8 cellular contexts compared by ENCODE assay signal in the genomic region with DNA sequence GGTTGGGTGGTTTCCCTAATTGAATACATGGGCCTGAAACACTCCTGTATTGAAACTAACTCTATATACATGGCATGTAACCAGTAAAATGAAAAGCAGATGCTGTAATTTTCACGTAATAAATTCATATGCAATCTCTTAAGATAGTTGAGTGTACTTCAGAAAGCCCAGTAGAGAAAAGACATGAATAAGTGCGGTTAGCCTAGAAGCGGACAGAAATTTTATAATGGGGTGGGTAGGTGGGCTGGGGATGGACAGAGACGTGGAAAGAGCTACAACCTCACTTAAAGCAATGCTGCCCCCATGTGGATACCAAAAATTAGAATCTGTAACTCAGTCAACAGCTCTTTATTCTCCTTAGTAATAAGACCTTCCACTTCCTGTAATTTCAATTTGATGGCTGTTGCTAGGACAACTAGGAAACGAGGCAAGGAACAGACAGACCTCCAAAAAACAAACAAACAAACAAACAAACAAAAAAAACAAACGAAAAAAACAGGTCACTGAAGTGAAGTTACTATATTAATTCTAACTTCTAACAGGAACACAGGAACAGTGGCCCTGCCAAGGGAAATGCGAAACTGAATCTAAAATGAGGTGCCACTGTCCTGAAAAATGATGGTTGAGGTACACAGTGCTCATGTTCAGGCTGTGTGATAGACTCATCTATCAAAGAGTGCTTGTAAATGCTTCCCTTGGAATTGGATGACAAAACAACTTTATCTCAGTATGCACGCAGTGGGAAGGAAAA.
A peak's percentile ranks its signal among the peaks of the same experiment; 100 is the strongest.
DNase-seq lines count a peak whose midpoint lies in the region; ATAC-seq, FAIRE-seq and TF ChIP-seq lines count a peak whose summit lies in the region.

No MANE protein-coding gene starts in this region.

- H3K4me1 ChIP-seq in NT2/D1 (ENCODE audit: insufficient read depth, insufficient read length) (no peaks in the 10 kb centered on the region), mammary epithelial cell (ENCODE audit: insufficient read depth, low read length) (no peaks in the 10 kb centered on the region), thyroid gland (peaks cover 3 to 14% of the 10 kb centered on the region in 2 donors)

- no peaks in the 10 kb centered on the region for H3K36me3 ChIP-seq in NT2/D1 (ENCODE audit: insufficient read depth, insufficient read length, low read length)
- no peaks in the 10 kb centered on the region for H3K36me3 ChIP-seq in mammary epithelial cell (ENCODE audit: insufficient read depth, low read length)
- no peaks in the 10 kb centered on the region for H3K36me3 ChIP-seq in thyroid gland

- H3K27ac ChIP-seq in mammary epithelial cell (ENCODE audit: insufficient read depth, low read depth, low read length) = no peak overlapping the region
- no peak overlapping the region for H3K27ac ChIP-seq in thyroid gland

- H3K4me3 ChIP-seq in NT2/D1 (ENCODE audit: insufficient read length, low read depth) (no peak overlapping the region), mammary epithelial cell (replicated peaks in 1 of 3; ENCODE audit: insufficient read depth in 1 of 3, low read depth in 2 of 3, low read length in 3 of 3) (no peak overlapping the region), thyroid gland (replicated peaks in 1 of 3) (no peak overlapping the region)

- dilution Hi-C loops in mammary epithelial cell (cut with HindIII; ENCODE audit: low sequenced_read_pairs) = no loop called here

- H3K9ac ChIP-seq in NT2/D1 (ENCODE audit: insufficient read length, low read depth) (no peak overlapping the region), mammary epithelial cell (ENCODE audit: insufficient read depth, low read length) (no peak overlapping the region)

- intact Hi-C loops in mammary epithelial cell (cut with micrococcal nuclease) (loop anchor here (1.0 to 10.0 kb wide), 7 partner anchors 55 to 373 kb away; a partner anchor contains a TSS), thyroid gland (cut with DNase I) (loop anchor here (10.0 kb wide), 1 partner anchor 317 kb away; no protein-coding TSS in a partner anchor)

- H3K79me2 ChIP-seq in mammary epithelial cell (ENCODE audit: insufficient read depth, low read length) = no peaks in the 10 kb centered on the region

- no TSS peak for BruUV-seq in mammary epithelial cell (replicated peaks; lab: Mats Ljungman, UMichigan)

- ATAC-seq in left lobe of liver (peak; percentile 87), HG03432 (IDR thresholded peaks at IDR 0.05; ENCODE audit: unreplicated experiment) (no peak)

- H3K9me3 ChIP-seq in NT2/D1 (ENCODE audit: insufficient read depth, low read length) (peaks cover 8% of the 10 kb centered on the region; the same call in 1 of the 2 replicates), mammary epithelial cell (replicated peaks; ENCODE audit: insufficient read depth, low read length) (no peaks in the 10 kb centered on the region), thyroid gland (no peaks in the 10 kb centered on the region)

- CTCF ChIA-PET in mammary epithelial cell (lab: Charles Lee; ENCODE audit: low non-redundant PET) = interaction anchor here (0.6 to 0.8 kb wide), 4 partner anchors 77 to 318 kb away, joined by 3 to 4 read pairs (median 4); no protein-coding TSS in a partner anchor

- FAIRE-seq in HTR-8/SVneo (lab: Jason Lieb, UNC) = no peak

- WGBS in mammary epithelial cell (ENCODE audit: low coverage, missing lambda C conversion rate) = 53% methylated on average over 8 of the region's 8 CpGs
- WGBS in thyroid gland, 2 donors = 40% methylated on average over 8 of the region's 8 CpGs

- peak; percentile 79 for DNase-seq in DMS53 (lab: John Stamatoyannopoulos, UW)
- DNase-seq in HTR-8/SVneo (ENCODE audit: insufficient read length, low spot score) = peak; percentile 37
- DNase-seq in NT2/D1 (ENCODE audit: low read depth, low spot score) = peak; percentile 57
- peak; percentile 23 for DNase-seq in mammary epithelial cell
- no peak for DNase-seq in left lobe of liver (ENCODE audit: low spot score)
- no peak for DNase-seq in thyroid gland
- DNase-seq in T-helper 9 cell = no peak

- no peaks in the 10 kb centered on the region for H4K20me1 ChIP-seq in mammary epithelial cell (ENCODE audit: insufficient read depth, low read length)

- no peak for TF ChIP-seq POLR2A in thyroid gland (IDR thresholded peaks at IDR 0.05)

- H3K4me2 ChIP-seq in mammary epithelial cell (ENCODE audit: insufficient read depth, low read depth, low read length) = no peak overlapping the region

- in situ Hi-C loops in mammary epithelial cell (cut with MboI; ENCODE audit: low sequenced_read_pairs in 2 of 2) = no loop called here

- TF ChIP-seq CTCF in mammary epithelial cell (conservative IDR thresholded peaks at IDR 0.05 in 1 of 2, IDR thresholded peaks at IDR 0.05 in 1 of 2; ENCODE audit: extremely low read depth in 1 of 2, insufficient read depth in 1 of 2, low read depth in 1 of 2, low read length in 2 of 2) (peak; percentile 43 to 56), thyroid gland (IDR thresholded peaks at IDR 0.05) (peak; percentile 18 to 79 (median 46))

- H3K27me3 ChIP-seq in NT2/D1 (ENCODE audit: insufficient read depth, insufficient read length) = no peaks in the 10 kb centered on the region
- H3K27me3 ChIP-seq in mammary epithelial cell (ENCODE audit: insufficient read depth, low read length) = no peaks in the 10 kb centered on the region
- no peaks in the 10 kb centered on the region for H3K27me3 ChIP-seq in thyroid gland

- no peak overlapping the region for H2AFZ ChIP-seq in mammary epithelial cell (ENCODE audit: low read depth, low read length)

Comparison
In these comparisons a context has a peak if more than half of its experiments do, and no peak if none do; other contexts are left out.
1. DNase-seq: peak in DMS53 (single experiment), HTR-8/SVneo (single experiment), NT2/D1 (single experiment) and mammary epithelial cell (single experiment); none in left lobe of liver (single experiment), thyroid gland (0 of 2) and T-helper 9 cell (single experiment).